In the genomic region with DNA sequence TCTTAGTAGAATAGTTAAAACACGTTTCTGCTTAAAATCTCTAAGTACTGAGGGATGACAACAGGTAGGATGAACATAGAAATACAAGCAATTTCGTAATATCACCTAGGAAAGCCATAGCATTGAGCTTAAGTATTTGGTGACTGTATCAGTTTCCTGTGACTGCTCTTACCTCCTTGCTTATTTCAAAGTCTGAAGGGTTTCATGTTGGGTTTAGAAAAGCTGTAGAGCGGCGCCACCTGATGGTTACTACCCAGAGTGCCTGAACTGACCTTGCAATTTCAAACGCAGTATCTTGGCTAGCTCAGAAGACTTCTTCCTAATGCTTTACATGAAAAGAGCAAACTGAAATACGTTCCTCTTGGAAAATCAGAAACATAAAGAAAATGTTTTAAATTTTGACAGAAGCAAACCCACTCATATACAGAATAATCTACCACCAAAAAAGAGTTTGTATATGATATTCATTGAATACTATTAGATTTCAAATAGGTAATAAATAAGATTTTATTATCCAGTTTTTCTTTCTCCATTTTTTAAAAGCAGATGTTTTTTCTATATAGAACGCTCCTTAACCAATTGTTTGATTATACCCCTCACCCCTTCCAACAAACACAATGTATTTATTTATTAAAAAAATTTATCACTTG, we compare ENCODE assay signal across 8 cellular contexts.
DNase-seq lines count a peak whose midpoint lies in the region; ATAC-seq, FAIRE-seq and TF ChIP-seq lines count a peak whose summit lies in the region.

No MANE protein-coding gene starts in this region.

- peaks cover 78% of the 10 kb centered on the region for H3K79me2 ChIP-seq in Loucy (ENCODE audit: insufficient read depth, low read length)

- H2AFZ ChIP-seq in Loucy (ENCODE audit: low read length): no peak overlapping the region

- H4K20me1 ChIP-seq in Loucy (ENCODE audit: insufficient read depth, low read length, poor library complexity, severe bottlenecking): peaks cover 43% of the 10 kb centered on the region

- H3K27me3 ChIP-seq in Loucy (ENCODE audit: insufficient read depth, low read length, poor library complexity, severe bottlenecking): no peaks in the 10 kb centered on the region

- H3K9me3 ChIP-seq in Loucy (ENCODE audit: insufficient read depth, low read depth, low read length): no peaks in the 10 kb centered on the region
- H3K9me3 ChIP-seq in kidney (ENCODE audit: control insufficient read depth in 1 of 2, low read length in 2 of 2): no peaks in the 10 kb centered on the region

- H3K27me3 Mint-ChIP-seq in brain: no peaks in the 10 kb centered on the region

- no peak overlapping the region for H3K4me3 Mint-ChIP-seq in brain

- H3K36me3 Mint-ChIP-seq in brain: no peaks in the 10 kb centered on the region

- H3K9me2 ChIP-seq in Loucy (replicated peaks; ENCODE audit: low read depth, low read length): no peaks in the 10 kb centered on the region

- no peak overlapping the region for H3K27ac ChIP-seq in kidney (ENCODE audit: low read depth in 2 of 2, low read length in 2 of 2)

- H3K4me1 Mint-ChIP-seq in brain: peaks cover 42% of the 10 kb centered on the region

- peaks cover 6% of the 10 kb centered on the region for H3K4me1 ChIP-seq in Loucy (ENCODE audit: insufficient read depth, low read length, poor library complexity, severe bottlenecking)
- H3K4me1 ChIP-seq in kidney (ENCODE audit: control insufficient read depth in 1 of 2, insufficient read depth in 1 of 2, low read depth in 1 of 2, low read length in 2 of 2): no peaks in the 10 kb centered on the region

- H3K9ac ChIP-seq in Loucy (ENCODE audit: low read depth, low read length, poor library complexity, severe bottlenecking) (no peak overlapping the region), kidney (ENCODE audit: low read length in 2 of 2) (no peak overlapping the region)

- H3K27ac Mint-ChIP-seq in brain: no peak overlapping the region

- no peaks in the 10 kb centered on the region for H3F3A ChIP-seq in Loucy (ENCODE audit: low read depth)

- H3K9me3 Mint-ChIP-seq in brain: peaks cover 0 to 4% (median 0%) of the 10 kb centered on the region in 5 experiments

- H3K4me3 ChIP-seq in Loucy (ENCODE audit: low read length, poor library complexity, severe bottlenecking) (no peak overlapping the region), kidney (ENCODE audit: low read length in 2 of 2) (no peak overlapping the region)

- TF ChIP-seq CTCF in Loucy (conservative IDR thresholded peaks at IDR 0.05; ENCODE audit: low read length) (peak; percentile 89), brain (conservative IDR thresholded peaks at IDR 0.05) (peak; percentile 57 to 73), kidney (IDR thresholded peaks at IDR 0.05; ENCODE audit: borderline replicate concordance, extremely low read depth, insufficient read depth) (peak; percentile 19)

- H3K4me2 ChIP-seq in Loucy (ENCODE audit: low read depth, low read length, poor library complexity, severe bottlenecking): no peak overlapping the region

- no peak for FAIRE-seq in kidney (lab: Jason Lieb, UNC)
- FAIRE-seq in frontal cortex (lab: Jason Lieb, UNC): no peak

- DNase-seq in AG08396 (ENCODE audit: low spot score): peak; percentile 20
- DNase-seq in UCSD-AML1 (lab: John Stamatoyannopoulos, UW; ENCODE audit: unreplicated experiment): peak; percentile 75
- no peak for DNase-seq in kidney
- DNase-seq in stimulated activated CD4-positive, alpha-beta T cell treated with anti-CD3 and anti-CD28 coated beads, TNF-alpha, amount 100 ng/mL, for 24 hours (ENCODE audit: low read depth in 3 of 3): peak; percentile 59 to 75 (median 64)
- no peak for DNase-seq in frontal cortex (ENCODE audit: low spot score in 2 of 2)

- intact Hi-C loops in kidney (cut with DNase I): no loop called here

- peak; percentile 77 for ATAC-seq in GM19351 (IDR thresholded peaks at IDR 0.05; ENCODE audit: unreplicated experiment)

- peaks cover 30% of the 10 kb centered on the region for H3K36me3 ChIP-seq in Loucy (ENCODE audit: insufficient read depth, low read length)
- no peaks in the 10 kb centered on the region for H3K36me3 ChIP-seq in kidney (ENCODE audit: control insufficient read depth in 1 of 2, insufficient read depth in 2 of 2, low read length in 2 of 2)

Comparison
In these comparisons a context has a peak if more than half of its experiments do, and no peak if none do; other contexts are left out.
1. DNase-seq: peak in AG08396 (single experiment), UCSD-AML1 (single experiment) and stimulated activated CD4-positive, alpha-beta T cell treated with anti-CD3 and anti-CD28 coated beads, TNF-alpha, amount 100 ng/mL, for 24 hours (3 of 3); none in kidney (single experiment) and frontal cortex (0 of 2).
2. CTCF ChIP-seq: peak in every context shown above with its lines; median percentile 89 in Loucy; 65 in brain; 19 in kidney.